In genomic region chr11:78050964-78051831, GRCh38 we compare ENCODE assay signal across 12 cellular contexts. TPM values are rescaled to one million over a fixed set of nuclear protein-coding genes. Genes with fewer than 3 reads are reported as not detected.
DNase-seq lines count a peak whose midpoint lies in the region; ATAC-seq and TF ChIP-seq lines count a peak whose summit lies in the region.
"Had no signal": no experiment of that assay in that cellular context is flagged by ENCODE, and none has a peak within 500 bp of the region (broad histone marks: within the 10 kb centered on the region; RNA-seq: fewer than 3 reads in every experiment).

No MANE protein-coding gene starts in this region.

- H3K4me3 Mint-ChIP-seq in activated T-cell treated with anti-CD3 and anti-CD28 coated beads, Interleukin-2, amount 50 U/mL, for 72 hours, result no peak overlapping the region
- H3K4me3 Mint-ChIP-seq in activated T-cell treated with anti-CD3 and anti-CD28 coated beads, Interleukin-2, amount 50 U/mL, for 4 hours, result no peak overlapping the region
- peak overlapping the region; percentile 50 to 60 for H3K4me3 Mint-ChIP-seq in stimulated activated naive CD8-positive, alpha-beta T cell treated with anti-CD3 and anti-CD28 coated beads, Interleukin-15, amount 100 ng/mL, for 72 hours
- H3K4me3 Mint-ChIP-seq: brain had no signal

- H3K4me1 Mint-ChIP-seq in activated T-cell treated with anti-CD3 and anti-CD28 coated beads, Interleukin-2, amount 50 U/mL, for 72 hours (ENCODE audit: low read depth), result peaks cover 9% of the 10 kb centered on the region
- H3K4me1 Mint-ChIP-seq in activated T-cell treated with anti-CD3 and anti-CD28 coated beads, Interleukin-2, amount 50 U/mL, for 4 hours (ENCODE audit: low read depth), result peaks cover 4% of the 10 kb centered on the region
- H3K4me1 Mint-ChIP-seq in stimulated activated naive CD8-positive, alpha-beta T cell treated with anti-CD3 and anti-CD28 coated beads, Interleukin-15, amount 100 ng/mL, for 72 hours, result peaks cover 14% of the 10 kb centered on the region

- peak overlapping the region; percentile 82 for H3K27ac Mint-ChIP-seq in activated T-cell treated with anti-CD3 and anti-CD28 coated beads, Interleukin-2, amount 50 U/mL, for 72 hours
- peak overlapping the region; percentile 94 to 95 for H3K27ac Mint-ChIP-seq in stimulated activated naive CD8-positive, alpha-beta T cell treated with anti-CD3 and anti-CD28 coated beads, Interleukin-15, amount 100 ng/mL, for 72 hours

- H3K9me3 Mint-ChIP-seq in activated T-cell treated with anti-CD3 and anti-CD28 coated beads, Interleukin-2, amount 50 U/mL, for 72 hours, result no peaks in the 10 kb centered on the region
- no peaks in the 10 kb centered on the region for H3K9me3 Mint-ChIP-seq in activated T-cell treated with anti-CD3 and anti-CD28 coated beads, Interleukin-2, amount 50 U/mL, for 4 hours
- no peaks in the 10 kb centered on the region for H3K9me3 Mint-ChIP-seq in stimulated activated naive CD8-positive, alpha-beta T cell treated with anti-CD3 and anti-CD28 coated beads, Interleukin-15, amount 100 ng/mL, for 72 hours

- no peak overlapping the region for H3K4me3 ChIP-seq in fibroblast of the aortic adventitia (ENCODE audit: low read depth, low read length)

- DNase-seq in activated T-cell treated with anti-CD3 and anti-CD28 coated beads, Interleukin-2, amount 50 U/mL, for 72 hours, result no peak
- DNase-seq in activated T-cell treated with anti-CD3 and anti-CD28 coated beads, Interleukin-2, amount 50 U/mL, for 4 hours, result no peak
- DNase-seq in SW480 (ENCODE audit: low spot score), result peak; percentile 33
- DNase-seq in fibroblast of the aortic adventitia (ENCODE audit: low read depth), result peak; percentile 55
- no peak for DNase-seq in stimulated activated naive CD8-positive, alpha-beta T cell treated with anti-CD3 and anti-CD28 coated beads, Interleukin-15, amount 100 ng/mL, for 72 hours
- DNase-seq in DMS53 treated with DMSO at 0.1 percent for 48 hours (lab: John Stamatoyannopoulos, UW; ENCODE audit: unreplicated experiment), result no peak
- DNase-seq in NCI-H510A treated with DMSO at 0.1 percent for 48 hours (lab: John Stamatoyannopoulos, UW), result no peak
- DNase-seq: activated CD4-positive, alpha-beta T cell treated with anti-CD3 and anti-CD28 coated beads for 1 hour; NK-92 treated with Interleukin-12 subunit alpha and Interleukin-12 subunit beta, amount 100 ng/mL, for 24 hours; retina had no signal

- H3K36me3 Mint-ChIP-seq in activated T-cell treated with anti-CD3 and anti-CD28 coated beads, Interleukin-2, amount 50 U/mL, for 72 hours (ENCODE audit: insufficient read depth in 2 of 2), result no peaks in the 10 kb centered on the region
- H3K36me3 Mint-ChIP-seq in activated T-cell treated with anti-CD3 and anti-CD28 coated beads, Interleukin-2, amount 50 U/mL, for 4 hours (ENCODE audit: insufficient read depth), result no peaks in the 10 kb centered on the region
- H3K36me3 Mint-ChIP-seq: brain had no signal

- H3K27me3 Mint-ChIP-seq in activated T-cell treated with anti-CD3 and anti-CD28 coated beads, Interleukin-2, amount 50 U/mL, for 72 hours (ENCODE audit: low read depth), result no peaks in the 10 kb centered on the region
- H3K27me3 Mint-ChIP-seq in activated T-cell treated with anti-CD3 and anti-CD28 coated beads, Interleukin-2, amount 50 U/mL, for 4 hours (ENCODE audit: low read depth), result no peaks in the 10 kb centered on the region
- H3K27me3 Mint-ChIP-seq in stimulated activated naive CD8-positive, alpha-beta T cell treated with anti-CD3 and anti-CD28 coated beads, Interleukin-15, amount 100 ng/mL, for 72 hours, result no peaks in the 10 kb centered on the region
- H3K27me3 Mint-ChIP-seq: brain had no signal

- no peak for TF ChIP-seq CTCF in fibroblast of the aortic adventitia (IDR thresholded peaks at IDR 0.05; ENCODE audit: insufficient read depth, low read length)

- ATAC-seq in activated T-cell treated with anti-CD3 and anti-CD28 coated beads, Interleukin-2, amount 50 U/mL, for 72 hours (replicated peaks in 1 of 2), result no peak
- ATAC-seq in activated T-cell treated with anti-CD3 and anti-CD28 coated beads, Interleukin-2, amount 50 U/mL, for 4 hours, result no peak
- peak; percentile 32 for ATAC-seq in stimulated activated naive CD8-positive, alpha-beta T cell treated with anti-CD3 and anti-CD28 coated beads, Interleukin-15, amount 100 ng/mL, for 72 hours
- no peak for ATAC-seq in HG03521 (IDR thresholded peaks at IDR 0.05; ENCODE audit: unreplicated experiment)

RNA-seq across cellular contexts. Expression of gene THRSP, which starts 12.5 kb away (rescaled TPM):
- total RNA-seq in activated T-cell treated with anti-CD3 and anti-CD28 coated beads, Interleukin-2, amount 50 U/mL, for 72 hours, result not detected
- not detected for total RNA-seq in activated T-cell treated with anti-CD3 and anti-CD28 coated beads, Interleukin-2, amount 50 U/mL, for 4 hours
- total RNA-seq in fibroblast of the aortic adventitia (ENCODE audit: low replicate concordance), result not detected in 2 replicates

RNA-seq across cellular contexts. Expression of gene KCTD14, which starts 28.1 kb away (rescaled TPM):
- total RNA-seq in activated T-cell treated with anti-CD3 and anti-CD28 coated beads, Interleukin-2, amount 50 U/mL, for 72 hours, result under 1 TPM in 1 of 2 donors, not detected in 1; 0.34 TPM
- total RNA-seq in activated T-cell treated with anti-CD3 and anti-CD28 coated beads, Interleukin-2, amount 50 U/mL, for 4 hours, result under 1 TPM in 2 of 3 donors, not detected in 1; 0.38 to 0.45 TPM
- total RNA-seq in fibroblast of the aortic adventitia (ENCODE audit: low replicate concordance), result 0.45 TPM in 1 of 2 replicates, not detected in the other

RNA-seq across cellular contexts. Expression of gene NDUFC2, which starts 28.5 kb away (rescaled TPM):
- 100 to 1,000 TPM; 190 to 199 TPM for total RNA-seq in activated T-cell treated with anti-CD3 and anti-CD28 coated beads, Interleukin-2, amount 50 U/mL, for 72 hours
- 100 to 1,000 TPM; 217 to 246 (median 227) TPM for total RNA-seq in activated T-cell treated with anti-CD3 and anti-CD28 coated beads, Interleukin-2, amount 50 U/mL, for 4 hours
- total RNA-seq in fibroblast of the aortic adventitia (ENCODE audit: low replicate concordance), result 91.9 and 103 TPM in 2 replicates

RNA-seq across cellular contexts. Expression of gene INTS4, which starts 56.7 kb away (rescaled TPM):
- 10 to 100 TPM; 50.4 to 52.3 TPM for total RNA-seq in activated T-cell treated with anti-CD3 and anti-CD28 coated beads, Interleukin-2, amount 50 U/mL, for 72 hours
- 10 to 100 TPM; 43.4 to 49.3 (median 49.3) TPM for total RNA-seq in activated T-cell treated with anti-CD3 and anti-CD28 coated beads, Interleukin-2, amount 50 U/mL, for 4 hours
- 24.1 and 52.6 TPM in 2 replicates for total RNA-seq in fibroblast of the aortic adventitia (ENCODE audit: low replicate concordance)

Comparison
In these comparisons a context has a peak if more than half of its experiments do, and no peak if none do; other contexts are left out.
1. DNase-seq: peak in SW480 (single experiment) and fibroblast of the aortic adventitia (single experiment); none in activated T-cell treated with anti-CD3 and anti-CD28 coated beads, Interleukin-2, amount 50 U/mL, for 72 hours (0 of 2), activated T-cell treated with anti-CD3 and anti-CD28 coated beads, Interleukin-2, amount 50 U/mL, for 4 hours (single experiment), stimulated activated naive CD8-positive, alpha-beta T cell treated with anti-CD3 and anti-CD28 coated beads, Interleukin-15, amount 100 ng/mL, for 72 hours (0 of 2), DMS53 treated with DMSO at 0.1 percent for 48 hours (single experiment) and NCI-H510A treated with DMSO at 0.1 percent for 48 hours (single experiment).
2. H3K4me3 Mint-ChIP-seq: peak in stimulated activated naive CD8-positive, alpha-beta T cell treated with anti-CD3 and anti-CD28 coated beads, Interleukin-15, amount 100 ng/mL, for 72 hours (2 of 2); none in activated T-cell treated with anti-CD3 and anti-CD28 coated beads, Interleukin-2, amount 50 U/mL, for 72 hours (0 of 2) and activated T-cell treated with anti-CD3 and anti-CD28 coated beads, Interleukin-2, amount 50 U/mL, for 4 hours (single experiment).